Comparison of ENCODE assay signal across 17 cellular contexts in the genomic region with DNA sequence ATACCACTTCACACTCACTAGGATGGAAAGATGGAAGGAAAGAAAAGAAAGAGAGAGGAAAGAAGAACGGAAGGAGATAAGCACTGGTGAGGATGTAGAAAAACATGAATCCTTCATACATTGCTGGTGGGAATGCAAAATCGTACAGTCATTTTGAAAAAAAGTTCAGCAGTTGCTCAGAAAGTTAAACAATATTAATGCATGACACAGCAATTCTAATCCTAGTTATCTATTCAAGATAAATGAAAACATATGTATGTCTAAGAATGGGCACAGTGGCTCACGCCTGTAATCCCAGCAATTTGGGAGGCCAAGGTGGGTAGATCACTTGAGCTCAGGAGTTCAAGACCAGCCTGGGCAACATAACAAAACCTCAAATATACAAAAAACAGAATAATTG. TPM values are rescaled to one million over a fixed set of nuclear protein-coding genes. Genes with fewer than 3 reads are reported as not detected.
DNase-seq lines count a peak whose midpoint lies in the region; ATAC-seq and TF ChIP-seq lines count a peak whose summit lies in the region.
"Had no signal": no experiment of that assay in that cellular context is flagged by ENCODE, and none has a peak within 500 bp of the region (broad histone marks: within the 10 kb centered on the region; RNA-seq: fewer than 3 reads in every experiment).

No MANE protein-coding gene starts in this region.

- H3K4me1 ChIP-seq in GM23248 (ENCODE audit: insufficient read depth), result no peaks in the 10 kb centered on the region
- H3K4me1 ChIP-seq: Caco-2 had no signal

- H3K4me2 ChIP-seq in GM23248 (ENCODE audit: unreplicated experiment), result no peak overlapping the region

- H2AFZ ChIP-seq in GM23248, result no peak overlapping the region

- H3K4me3 Mint-ChIP-seq in chondrocyte (ENCODE audit: unreplicated experiment), result no peak overlapping the region
- H3K4me3 Mint-ChIP-seq: CD14-positive monocyte had no signal

- ATAC-seq in esophagus mucosa (no peak), HG02840 (IDR thresholded peaks at IDR 0.05; ENCODE audit: low FRiP score, unreplicated experiment) (no peak), GM21528 (IDR thresholded peaks at IDR 0.05; ENCODE audit: low FRiP score, unreplicated experiment) (no peak)
- ATAC-seq: HCT116, Right ventricle myocardium inferior had no signal

- H3F3A ChIP-seq in GM23248 (ENCODE audit: insufficient read depth), result no peaks in the 10 kb centered on the region

- no peaks in the 10 kb centered on the region for H3K79me2 ChIP-seq in GM23248 (ENCODE audit: insufficient read depth)

- no peak for TF ChIP-seq CTCF in AG10803 (conservative IDR thresholded peaks at IDR 0.05; ENCODE audit: low read length)
- TF ChIP-seq CTCF in chondrocyte (IDR thresholded peaks at IDR 0.05), result no peak
- TF ChIP-seq CTCF in foreskin fibroblast (IDR thresholded peaks at IDR 0.05; ENCODE audit: low read depth, low read length), result no peak

- H3K27me3 Mint-ChIP-seq in chondrocyte (ENCODE audit: low read depth), result no peaks in the 10 kb centered on the region

- 89 to 98% methylated on average over 3 of the region's 3 CpGs for whole genome bisulfite sequencing in GM23248 (ENCODE audit: low coverage in 1 of 2, low lambda C conversion rate in 2 of 2, missing lambda C conversion rate in 2 of 2), 2 experiments

- peaks cover 9% of the 10 kb centered on the region for H3K9me3 Mint-ChIP-seq in chondrocyte (ENCODE audit: low read depth)

- H3K9me2 ChIP-seq in GM23248 (ENCODE audit: insufficient read depth), result no peaks in the 10 kb centered on the region

- no peaks in the 10 kb centered on the region for H3K27me3 ChIP-seq in GM23248 (replicated peaks; ENCODE audit: insufficient read depth)

- H3K27ac ChIP-seq in GM23248, result no peak overlapping the region

- H3K4me3 ChIP-seq in AG10803 (ENCODE audit: low read length) (no peak overlapping the region), GM23248 (no peak overlapping the region), foreskin fibroblast (ENCODE audit: low read depth in 1 of 2, low read length in 2 of 2) (no peak overlapping the region)

- no peak overlapping the region for H3K9ac ChIP-seq in GM23248

- H3K36me3 ChIP-seq in GM23248 (ENCODE audit: low read depth), result 0 out of 2 replicates have a peak, but pooled peaks cover 5% of the 10 kb centered on the region

- no peaks in the 10 kb centered on the region for H4K20me1 ChIP-seq in GM23248 (ENCODE audit: insufficient read depth)

- in situ Hi-C loops in GM23248 (cut with MboI), result no loop called here

- peak overlapping the region; percentile 54 for H3K27ac Mint-ChIP-seq in chondrocyte (ENCODE audit: unreplicated experiment)
- H3K27ac Mint-ChIP-seq: CD14-positive monocyte had no signal

- no peaks in the 10 kb centered on the region for H3K4me1 Mint-ChIP-seq in chondrocyte (ENCODE audit: low read depth)
- H3K4me1 Mint-ChIP-seq: CD14-positive monocyte had no signal

- DNase-seq in AG10803 (ENCODE audit: low read depth), result peak; percentile 11
- peak; percentile 8 for DNase-seq in GM23248
- no peak for DNase-seq in chondrocyte (ENCODE audit: low spot score)
- peak; percentile 2 to 28 for DNase-seq in foreskin fibroblast
- DNase-seq: Caco-2, DMS53, GOT3, NCI-H1105 treated with DMSO at 0.1 percent for 48 hours, NCI-H1694 treated with DMSO at 0.1 percent for 48 hours, NCI-H510A, NCI-H774 had no signal

- peaks cover 15% of the 10 kb centered on the region for H3K36me3 Mint-ChIP-seq in chondrocyte (ENCODE audit: low read depth)

- H3K9me3 ChIP-seq in GM23248 (ENCODE audit: low read depth), result no peaks in the 10 kb centered on the region
- H3K9me3 ChIP-seq: Caco-2 had no signal

RNA-seq across cellular contexts. Expression of a gene that starts 59.0 kb away (rescaled TPM):
- total RNA-seq in GM23248 (2014; rRNA removed; shearing (Covaris generic)), result 5.4 and 8.2 TPM in 2 replicates
- 2.9 and 3.5 TPM in 2 replicates for polyA plus RNA-seq in GM23248 (2016; fragmentation: Nextera tagmentation; extraction: Ambion mirVana)
- 15.7 to 20.6 TPM (median 17.2 TPM) in 3 replicates for total RNA-seq in chondrocyte
- total RNA-seq in esophagus mucosa, result 7.4 TPM
